In genomic region chr5:155738616-155739015, GRCh38 we compare ENCODE assay signal across 27 cellular contexts.
A peak's percentile ranks its signal among the peaks of the same experiment; 100 is the strongest.
DNase-seq lines count a peak whose midpoint lies in the region; ATAC-seq, FAIRE-seq and TF ChIP-seq lines count a peak whose summit lies in the region.
"Had no signal": no experiment of that assay in that cellular context is flagged by ENCODE, and none has a peak within 500 bp of the region (broad histone marks: within the 10 kb centered on the region; RNA-seq: fewer than 3 reads in every experiment).

No MANE protein-coding gene starts in this region.

- no peak for TF ChIP-seq POLR2A in H1 (IDR thresholded peaks at IDR 0.05; ENCODE audit: control extremely low read depth in 1 of 2, low read depth in 2 of 2, low read length in 2 of 2)

- no peaks in the 10 kb centered on the region for H3K79me2 ChIP-seq in H1 (ENCODE audit: control insufficient read depth in 1 of 2, insufficient read depth in 2 of 2, low read length in 2 of 2)
- peaks cover 67% of the 10 kb centered on the region for H3K79me2 ChIP-seq in parathyroid adenoma

- H3K36me3 ChIP-seq in HEK293 (ENCODE audit: control insufficient read depth in 2 of 2, insufficient read depth in 1 of 2, low read length in 2 of 2) = no peaks in the 10 kb centered on the region
- H3K36me3 ChIP-seq in H1 (ENCODE audit: control insufficient read depth in 2 of 4, insufficient read depth in 4 of 4, low read length in 3 of 4) = no peaks in the 10 kb centered on the region
- H3K36me3 ChIP-seq in parathyroid adenoma (ENCODE audit: control insufficient read depth, insufficient read depth, low read length) = no peaks in the 10 kb centered on the region
- no peaks in the 10 kb centered on the region for H3K36me3 ChIP-seq in naive thymus-derived CD4-positive, alpha-beta T cell (ENCODE audit: control insufficient read depth in 2 of 3, insufficient read depth in 3 of 3, low read length in 3 of 3)
- H3K36me3 ChIP-seq: BE2C, BLaER1 had no signal

- no peaks in the 10 kb centered on the region for H3K4me1 Mint-ChIP-seq in naive thymus-derived CD4-positive, alpha-beta T cell
- H3K4me1 Mint-ChIP-seq: CD14-positive monocyte; CD4-positive, alpha-beta memory T cell; CD4-positive, CD25-positive, alpha-beta regulatory T cell; CD8-positive, alpha-beta memory T cell had no signal

- no peak overlapping the region for H2BK20ac ChIP-seq in H1 (ENCODE audit: low read length)

- no peak overlapping the region for H4K5ac ChIP-seq in H1 (ENCODE audit: insufficient read length, low read depth, low read length)

- H2BK15ac ChIP-seq in H1 (ENCODE audit: low read length) = no peak overlapping the region

- intact Hi-C loops in naive thymus-derived CD4-positive, alpha-beta T cell (cut with micrococcal nuclease) = no loop called here

- H4K91ac ChIP-seq in H1 (replicated peaks; ENCODE audit: insufficient read length, low read length) = no peak overlapping the region

- H3K4me3 ChIP-seq in HEK293 (ENCODE audit: low read depth, low read length) (no peak overlapping the region), H1 (ENCODE audit: extremely low read depth in 1 of 4, insufficient read depth in 2 of 4, low read depth in 3 of 4, low read length in 4 of 4) (no peak overlapping the region), parathyroid adenoma (ENCODE audit: low read depth, low read length) (no peak overlapping the region)
- no peak overlapping the region for H3K4me3 ChIP-seq in naive thymus-derived CD4-positive, alpha-beta T cell (ENCODE audit: low read length)
- H3K4me3 ChIP-seq: BLaER1, GM12878 had no signal

- H3K4ac ChIP-seq in H1 (replicated peaks; ENCODE audit: insufficient read length, low read depth, low read length) = no peak overlapping the region

- H4K8ac ChIP-seq in H1 (ENCODE audit: extremely low read depth, insufficient read depth, low read length) = no peak overlapping the region

- H3K4me1 ChIP-seq in HEK293 (ENCODE audit: control insufficient read depth, insufficient read depth, low read length) = no peaks in the 10 kb centered on the region
- H3K4me1 ChIP-seq in H1 (replicated peaks in 1 of 4; ENCODE audit: control insufficient read depth in 3 of 4, insufficient read depth in 4 of 4, low read length in 3 of 4) = no peaks in the 10 kb centered on the region
- peaks cover 73% of the 10 kb centered on the region for H3K4me1 ChIP-seq in parathyroid adenoma
- H3K4me1 ChIP-seq in naive thymus-derived CD4-positive, alpha-beta T cell (ENCODE audit: control insufficient read depth in 2 of 2, insufficient read depth in 2 of 2, low read length in 2 of 2) = no peaks in the 10 kb centered on the region
- H3K4me1 ChIP-seq: BE2C, BLaER1 had no signal

- no peak for TF ChIP-seq EP300 in H1 (IDR thresholded peaks at IDR 0.05; ENCODE audit: borderline replicate concordance in 1 of 2, low read depth in 2 of 2, low read length in 2 of 2)

- WGBS in H1 (ENCODE audit: extremely low coverage in 1 of 2, insufficient coverage in 1 of 2, insufficient read length in 1 of 2, insufficient replicate concordance in 2 of 2, low coverage in 1 of 2, low lambda C conversion rate in 2 of 2, missing lambda C conversion rate in 1 of 2), 2 experiments = 90 to 100% methylated on average over 2 of the region's 2 CpGs

- no peaks in the 10 kb centered on the region for H3K9me3 ChIP-seq in HEK293 (ENCODE audit: control insufficient read depth, insufficient read depth, low read depth, low read length)
- H3K9me3 ChIP-seq in H1 (ENCODE audit: insufficient read depth in 2 of 2, low read depth in 1 of 2, low read length in 1 of 2) = no peaks in the 10 kb centered on the region; a peak in 1 of 4 replicates
- no peaks in the 10 kb centered on the region for H3K9me3 ChIP-seq in parathyroid adenoma (ENCODE audit: control insufficient read depth, low read length)
- no peaks in the 10 kb centered on the region for H3K9me3 ChIP-seq in naive thymus-derived CD4-positive, alpha-beta T cell (ENCODE audit: control insufficient read depth in 2 of 3, low read length in 3 of 3)
- H3K9me3 ChIP-seq: BLaER1 had no signal

- H3K23me2 ChIP-seq in H1 (ENCODE audit: low read depth, low read length) = peaks cover 4% of the 10 kb centered on the region; the same call in 1 of the 2 replicates

- H3K14ac ChIP-seq in H1 (ENCODE audit: insufficient read length) = no peak overlapping the region

- no peak overlapping the region for H3K9ac ChIP-seq in H1 (replicated peaks in 1 of 4; ENCODE audit: extremely low read depth in 1 of 4, low read depth in 3 of 4, low read length in 3 of 4)
- H3K9ac ChIP-seq in parathyroid adenoma = no peak overlapping the region
- H3K9ac ChIP-seq: BLaER1 had no signal

- CTCF ChIA-PET in HEK293 (lab: Yijun Ruan, JAX) (no interaction called here), H1 (lab: Charles Lee; ENCODE audit: partially characterized antibody) (interaction anchor here (0.7 kb wide), 1 partner anchor 9 kb away, joined by 3 read pairs; no protein-coding TSS in a partner anchor)
- CTCF ChIA-PET in naive thymus-derived CD4-positive, alpha-beta T cell (lab: Charles Lee) = no interaction called here

- no peak overlapping the region for H3K23ac ChIP-seq in H1 (ENCODE audit: insufficient read length)

- no peak for TF ChIP-seq CTCF in HEK293 (tag by site-specific recombination; IDR thresholded peaks at IDR 0.05)
- no peak for TF ChIP-seq CTCF in H1 (IDR thresholded peaks at IDR 0.05; ENCODE audit: control extremely low read depth in 1 of 3, insufficient read depth in 1 of 3, low read depth in 1 of 3, low read length in 3 of 3)
- no peak for TF ChIP-seq CTCF in parathyroid adenoma (IDR thresholded peaks at IDR 0.05)

- H2BK5ac ChIP-seq in H1 (ENCODE audit: low read depth, low read length) = no peak overlapping the region

- H3K4me2 ChIP-seq in H1 (ENCODE audit: insufficient read depth in 1 of 2, low read depth in 2 of 2, low read length in 2 of 2) (no peak overlapping the region), parathyroid adenoma (ENCODE audit: low read length) (no peak overlapping the region)
- H3K4me2 ChIP-seq: BLaER1 had no signal

- H2AFZ ChIP-seq in H1 (ENCODE audit: low read length) = no peak overlapping the region
- no peak overlapping the region for H2AFZ ChIP-seq in parathyroid adenoma

- peak overlapping the region; percentile 65; the same call in 1 of the 2 replicates for H2AK5ac ChIP-seq in H1 (ENCODE audit: low read depth, low read length)

- DNase-seq in H1 (ENCODE audit: low read depth in 1 of 2, low spot score in 2 of 2) (no peak), NCI-H146 treated with DMSO at 0.1 percent for 48 hours (lab: John Stamatoyannopoulos, UW; ENCODE audit: unreplicated experiment) (no peak)
- DNase-seq in naive thymus-derived CD4-positive, alpha-beta T cell = no peak
- DNase-seq: 8988T; ACHN; BE2C; C1 segment of cervical spinal cord; CD4-positive, alpha-beta memory T cell; CD4-positive, CD25-positive, alpha-beta regulatory T cell; CD8-positive, alpha-beta memory T cell; DMS 273 treated with DMSO at 0.1 percent for 48 hours; DMS153; DMS53; DMS79; DND-41; EL; GDM1 had no signal

- ATAC-seq in GM18511 (IDR thresholded peaks at IDR 0.05; ENCODE audit: unreplicated experiment) = no peak
- no peak for ATAC-seq in naive thymus-derived CD4-positive, alpha-beta T cell
- ATAC-seq: GM12878 had no signal

- H3K27me3 Mint-ChIP-seq in naive thymus-derived CD4-positive, alpha-beta T cell = peaks cover 0 to 23% (median 0%) of the 10 kb centered on the region in 5 donors
- H3K27me3 Mint-ChIP-seq: CD4-positive, CD25-positive, alpha-beta regulatory T cell had no signal

- H3K27me3 ChIP-seq in H1 (replicated peaks in 1 of 4; ENCODE audit: control insufficient read depth in 3 of 4, extremely low read depth in 1 of 4, insufficient read depth in 3 of 4, low read length in 3 of 4) = no peaks in the 10 kb centered on the region; a peak in 1 of 7 replicates
- no peaks in the 10 kb centered on the region for H3K27me3 ChIP-seq in parathyroid adenoma (ENCODE audit: control insufficient read depth, insufficient read depth, low read length)
- no peaks in the 10 kb centered on the region for H3K27me3 ChIP-seq in naive thymus-derived CD4-positive, alpha-beta T cell (ENCODE audit: control insufficient read depth in 2 of 2, insufficient read depth in 2 of 2, low read length in 2 of 2)
- H3K27me3 ChIP-seq: BE2C, BLaER1 had no signal

- no peak overlapping the region for H2BK12ac ChIP-seq in H1 (ENCODE audit: low read depth, low read length)

- H2BK120ac ChIP-seq in H1 (replicated peaks; ENCODE audit: low read depth, low read length) = no peak overlapping the region

- H3K36me3 Mint-ChIP-seq in naive thymus-derived CD4-positive, alpha-beta T cell = no peaks in the 10 kb centered on the region
- H3K36me3 Mint-ChIP-seq: CD14-positive monocyte; CD4-positive, alpha-beta memory T cell; CD4-positive, CD25-positive, alpha-beta regulatory T cell; CD8-positive, alpha-beta memory T cell had no signal

- H3K18ac ChIP-seq in H1 (ENCODE audit: extremely low read depth, low read length) = no peak overlapping the region

- H3K9me3 Mint-ChIP-seq in naive thymus-derived CD4-positive, alpha-beta T cell = peaks cover 0 to 4% (median 0%) of the 10 kb centered on the region in 11 donors
- H3K9me3 Mint-ChIP-seq: CD14-positive monocyte had no signal

- no peak for TF ChIP-seq RAD21 in H1 (IDR thresholded peaks at IDR 0.05 in 1 of 2, conservative IDR thresholded peaks at IDR 0.05 in 1 of 2; ENCODE audit: low read depth in 2 of 2, low read length in 2 of 2)

- FAIRE-seq in H1 (lab: Jason Lieb, UNC) = no peak
- FAIRE-seq: A204.1, GM12878, GM12892, GM18507, GM19239 had no signal

- H3K27ac Mint-ChIP-seq in naive thymus-derived CD4-positive, alpha-beta T cell = no peak overlapping the region
- H3K27ac Mint-ChIP-seq: CD14-positive monocyte; CD4-positive, alpha-beta memory T cell; CD4-positive, CD25-positive, alpha-beta regulatory T cell; CD8-positive, alpha-beta memory T cell had no signal

- POLR2A ChIA-PET in HEK293 (lab: Yijun Ruan, JAX) (no interaction called here), H1 (lab: Charles Lee; ENCODE audit: partially characterized antibody) (no interaction called here)
- POLR2A ChIA-PET in naive thymus-derived CD4-positive, alpha-beta T cell (lab: Charles Lee) = no interaction called here

- H4K20me1 ChIP-seq in H1 (replicated peaks in 1 of 2; ENCODE audit: control insufficient read depth in 1 of 2, insufficient read depth in 2 of 2, low read length in 2 of 2) = peaks cover 0 to 2% of the 10 kb centered on the region in 2 experiments
- H4K20me1 ChIP-seq: BLaER1 had no signal

- no peak overlapping the region for H3K4me3 Mint-ChIP-seq in naive thymus-derived CD4-positive, alpha-beta T cell
- H3K4me3 Mint-ChIP-seq: CD14-positive monocyte; CD4-positive, alpha-beta memory T cell; CD4-positive, CD25-positive, alpha-beta regulatory T cell; CD8-positive, alpha-beta memory T cell had no signal

- H3K27ac ChIP-seq in HEK293 (ENCODE audit: extremely low read depth, low read depth, low read length) (no peak overlapping the region), H1 (ENCODE audit: low read depth, low read length) (no peak overlapping the region), parathyroid adenoma (peak overlapping the region; percentile 53)
- H3K27ac ChIP-seq in naive thymus-derived CD4-positive, alpha-beta T cell (ENCODE audit: low read depth, low read length) = no peak overlapping the region
- H3K27ac ChIP-seq: BLaER1 had no signal

- no peaks in the 10 kb centered on the region for H3K79me1 ChIP-seq in H1 (ENCODE audit: low read depth, low read length)

- peak overlapping the region; percentile 40 for H3K56ac ChIP-seq in H1 (replicated peaks; ENCODE audit: insufficient read length, low read depth, low read length)

TF ChIP-seq in H1, 55 proteins besides CTCF, POLR2A, EP300 and RAD21 (continues in another document):
- no peak for TF ChIP-seq SAP30 (IDR thresholded peaks at IDR 0.05; ENCODE audit: insufficient read depth, insufficient replicate concordance, low read length)
